7 cellular contexts compared by ENCODE assay signal in genomic region chr13:113291997-113292862, GRCh38. TPM values are rescaled to one million over a fixed set of nuclear protein-coding genes. Genes with fewer than 3 reads are reported as not detected.
DNase-seq lines count a peak whose midpoint lies in the region; ATAC-seq, FAIRE-seq and TF ChIP-seq lines count a peak whose summit lies in the region.

No MANE protein-coding gene starts in this region.

- TF ChIP-seq POLR2A in GM12891 (IDR thresholded peaks at IDR 0.05; ENCODE audit: low read depth, low read length) (no peak), HepG2 (IDR thresholded peaks at IDR 0.05; ENCODE audit: insufficient read depth in 1 of 2, low read depth in 2 of 2, low read length in 2 of 2) (no peak)

- H3K4me1 ChIP-seq in HepG2 (ENCODE audit: insufficient read depth, low read length) (peaks cover 29% of the 10 kb centered on the region), thoracic aorta (ENCODE audit: control insufficient read depth in 1 of 2, low read depth in 2 of 2) (peaks cover 0 to 13% of the 10 kb centered on the region in 2 donors)

- peak overlapping the region; percentile 25 for H2AFZ ChIP-seq in HepG2 (ENCODE audit: low read length)

- H3K9me3 ChIP-seq in HepG2 (ENCODE audit: low read length) (no peaks in the 10 kb centered on the region), thoracic aorta (no peaks in the 10 kb centered on the region)

- peak overlapping the region; percentile 57 for H3K9ac ChIP-seq in HepG2 (ENCODE audit: insufficient read depth, low read depth, low read length)

- H3K4me3 ChIP-seq in brain microvascular endothelial cell (ENCODE audit: low read depth, low read length), result peak overlapping the region; percentile 34
- peak overlapping the region; percentile 40 to 61 (median 45) for H3K4me3 ChIP-seq in HepG2 (replicated peaks in 1 of 3; ENCODE audit: insufficient read depth in 1 of 3, low read depth in 2 of 3, low read length in 3 of 3)
- H3K4me3 ChIP-seq in thoracic aorta, result peak overlapping the region; percentile 55

- ATAC-seq in HepG2 (peak; percentile 73), thoracic aorta (ENCODE audit: insufficient number of reproducible peaks, low FRiP score, low read depth) (no peak), HG02870 (IDR thresholded peaks at IDR 0.05; ENCODE audit: unreplicated experiment) (no peak)

- BruUV-seq in HepG2 (replicated peaks; lab: Mats Ljungman, UMichigan), result no TSS peak

- in situ Hi-C loops in brain microvascular endothelial cell (cut with HindIII; ENCODE audit: low pct_ligation_motif_present, low sequenced_read_pairs), result no loop called here
- in situ Hi-C loops in HepG2 (cut with HindIII; ENCODE audit: extremely low pct_ligation_motif_present, low pct_unique_long_range_greater_than_20kb), result no loop called here

- POLR2A ChIA-PET in HepG2 (lab: Yijun Ruan, JAX), result interaction anchor here (0.8 kb wide), 1 partner anchor 9 kb away, joined by 4 read pairs; no protein-coding TSS in a partner anchor

- H3K27ac ChIP-seq in brain microvascular endothelial cell (no peak overlapping the region), HepG2 (ENCODE audit: extremely low read length, insufficient read depth, low read length) (no peak overlapping the region), thoracic aorta (no peak overlapping the region)

- intact Hi-C loops in HepG2 (cut with micrococcal nuclease; ENCODE audit: unreplicated experiment), result no loop called here

- DNase-seq in GM12891 (ENCODE audit: insufficient read length, low spot score) (no peak), OCI-M1 (lab: John Stamatoyannopoulos, UW) (peak; percentile 87), brain microvascular endothelial cell (no peak), HepG2 (ENCODE audit: low spot score) (no peak), thoracic aorta (ENCODE audit: low spot score) (no peak), glomerular visceral epithelial cell (ENCODE audit: extremely low spot score) (no peak)

- no peak for TF ChIP-seq EP300 in HepG2 (IDR thresholded peaks at IDR 0.05; ENCODE audit: low read depth in 2 of 2, low read length in 2 of 2)
- no peak for TF ChIP-seq EP300 in HepG2 (CRISPR knock-in tag; IDR thresholded peaks at IDR 0.05; ENCODE audit: borderline replicate concordance)

- peak overlapping the region; percentile 77 for H3K4me2 ChIP-seq in HepG2 (ENCODE audit: low read depth, low read length)

- 7% methylated on average over 17 of the region's 23 CpGs for WGBS in HepG2 (ENCODE audit: low lambda C conversion rate)

- H3K36me3 ChIP-seq in brain microvascular endothelial cell (replicated peaks) (no peaks in the 10 kb centered on the region), HepG2 (replicated peaks in 1 of 2; ENCODE audit: control insufficient read depth in 1 of 2, insufficient read depth in 2 of 2, low read length in 2 of 2) (no peaks in the 10 kb centered on the region), thoracic aorta (no peaks in the 10 kb centered on the region)

- TF ChIP-seq CTCF in brain microvascular endothelial cell (IDR thresholded peaks at IDR 0.05; ENCODE audit: low read depth, low read length, missing control alignments) (no peak), HepG2 (CRISPR knock-in tag; IDR thresholded peaks at IDR 0.05) (peak; percentile 36), thoracic aorta (IDR thresholded peaks at IDR 0.05) (no peak)

- H3K27me3 ChIP-seq in brain microvascular endothelial cell (replicated peaks) (no peaks in the 10 kb centered on the region), HepG2 (ENCODE audit: control insufficient read depth in 1 of 2, insufficient read depth in 2 of 2, low read length in 2 of 2) (peaks cover 5 to 30% of the 10 kb centered on the region in 2 experiments; a peak in 4 of 5 replicates), thoracic aorta (replicated peaks; ENCODE audit: insufficient read depth) (no peaks in the 10 kb centered on the region)

- no peak for TF ChIP-seq RAD21 in HepG2 (CRISPR knock-in tag; IDR thresholded peaks at IDR 0.05)

- no peaks in the 10 kb centered on the region for H4K20me1 ChIP-seq in HepG2 (ENCODE audit: insufficient read depth, low read length)

- CTCF ChIA-PET in HepG2 (lab: Yijun Ruan, JAX; ENCODE audit: low intra/inter-chr PET ratio, low total read pairs), result interaction anchor here (0.6 kb wide), 1 partner anchor 16 kb away, joined by 3 read pairs; no protein-coding TSS in a partner anchor

- H3K79me2 ChIP-seq in HepG2 (ENCODE audit: insufficient read depth, low read length), result peaks cover under 1% of the 10 kb centered on the region

- FAIRE-seq in GM12891 (lab: Jason Lieb, UNC) (peak; percentile 89), HepG2 (lab: Jason Lieb, UNC) (no peak)

TF ChIP-seq in GM12891, 5 proteins besides CTCF, POLR2A, EP300 and RAD21:
- TF ChIP-seq POLR2AphosphoS5 (IDR thresholded peaks at IDR 0.05; ENCODE audit: low read depth, low read length) (no peak), PAX5 (IDR thresholded peaks at IDR 0.05; ENCODE audit: insufficient read depth, low read length, severe bottlenecking) (no peak), TAF1 (IDR thresholded peaks at IDR 0.05; ENCODE audit: low read depth, low read length) (no peak), POU2F2 (IDR thresholded peaks at IDR 0.05; ENCODE audit: low read depth, low read length) (no peak), SPI1 (IDR thresholded peaks at IDR 0.05; ENCODE audit: low read depth, low read length) (no peak)

TF ChIP-seq in HepG2, 621 proteins besides CTCF, POLR2A, EP300 and RAD21 (continues in another document):
- no peak for TF ChIP-seq ZNF280B (CRISPR knock-in tag; IDR thresholded peaks at IDR 0.05; ENCODE audit: borderline replicate concordance)
- TF ChIP-seq SP5 (CRISPR knock-in tag; IDR thresholded peaks at IDR 0.05; ENCODE audit: borderline replicate concordance, low read depth), result peak; percentile 48; the same call in 1 of the 2 replicates
- peak; percentile 14; the same call in 1 of the 2 replicates for TF ChIP-seq STAG1 (CRISPR knock-in tag; IDR thresholded peaks at IDR 0.05)
- no peak for TF ChIP-seq ZNF446 (CRISPR knock-in tag; IDR thresholded peaks at IDR 0.05)
- TF ChIP-seq ZNF3 (CRISPR knock-in tag; IDR thresholded peaks at IDR 0.05), result no peak
- no peak for TF ChIP-seq ZMAT5 (CRISPR knock-in tag; IDR thresholded peaks at IDR 0.05; ENCODE audit: borderline replicate concordance, low read depth)
- 0 out of 2 replicates have a peak, but pooled peaks have one; percentile 25 for TF ChIP-seq KAT8 (CRISPR knock-in tag; IDR thresholded peaks at IDR 0.05)
- TF ChIP-seq ASH2L (IDR thresholded peaks at IDR 0.05; ENCODE audit: insufficient read length, low read depth, low read length), result no peak
- no peak for TF ChIP-seq ZNF629 (CRISPR knock-in tag; conservative IDR thresholded peaks at IDR 0.05)
- 0 out of 2 replicates have a peak, but pooled peaks have one; percentile 36 for TF ChIP-seq SIX1 (CRISPR knock-in tag; IDR thresholded peaks at IDR 0.05; ENCODE audit: borderline replicate concordance)
- peak; percentile 24; the same call in 1 of the 2 replicates for TF ChIP-seq SALL1 (CRISPR knock-in tag; IDR thresholded peaks at IDR 0.05)

RNA-seq across cellular contexts. Expression of gene LAMP1, which starts 4.8 kb away (rescaled TPM):
- polyA plus RNA-seq in GM12891 (2012; ENCODE audit: low read depth, missing spikeins), result 47.7 TPM
- total RNA-seq in HepG2 (2016; rRNA removed; fragmentation: Illumina TruSeq; extraction: Trizol), result 33.2 and 112 TPM in 2 replicates
- 10.9 and 12.4 TPM in 2 replicates for total RNA-seq in HepG2 (2016; cell fraction: cytosol; rRNA removed; fragmentation: Illumina TruSeq; extraction: Trizol; ENCODE audit: low read depth)
- total RNA-seq in HepG2 (2016; cell fraction: insoluble cytoplasmic fraction; rRNA removed; fragmentation: Illumina TruSeq; extraction: Trizol), result 28.0 and 117 TPM in 2 replicates
- 16.4 and 16.7 TPM in 2 replicates for total RNA-seq in HepG2 (2016; cell fraction: membrane; rRNA removed; fragmentation: Illumina TruSeq; extraction: Trizol)
- 71.7 and 83.9 TPM in 2 replicates for total RNA-seq in HepG2 (2016; cell fraction: nucleus; rRNA removed; fragmentation: Illumina TruSeq; extraction: Trizol)
- 103 TPM in 2 replicates for polyA plus RNA-seq in HepG2 (2011; rRNA removed)
- polyA plus RNA-seq in HepG2 (2011; cell fraction: cytosol; rRNA removed), result 54.8 and 61.5 TPM in 2 replicates
- polyA plus RNA-seq in HepG2 (2011; cell fraction: nucleus; rRNA removed), result 64.5 and 68.1 TPM in 2 replicates
- polyA plus RNA-seq in HepG2 (2012), result 94.8 and 95.4 TPM in 2 replicates
- 8.2 and 8.9 TPM in 2 replicates for polyA plus RNA-seq in HepG2 (2016; cell fraction: cytosol; fragmentation: Illumina TruSeq; extraction: Trizol; ENCODE audit: low read depth)
- 42.2 and 53.5 TPM in 2 replicates for polyA plus RNA-seq in HepG2 (2016; cell fraction: insoluble cytoplasmic fraction; fragmentation: Illumina TruSeq; extraction: Trizol; ENCODE audit: low read depth)
- polyA plus RNA-seq in HepG2 (2016; cell fraction: membrane; fragmentation: Illumina TruSeq; extraction: Trizol; ENCODE audit: low read depth), result 14.6 and 17.0 TPM in 2 replicates
- polyA plus RNA-seq in HepG2 (2016; cell fraction: nucleus; fragmentation: Illumina TruSeq; extraction: Trizol; ENCODE audit: insufficient read depth, low read depth), result 165 and 182 TPM in 2 replicates
- polyA minus RNA-seq in HepG2 (2011; rRNA and poly(A)+ RNA removed; ENCODE audit: low replicate concordance), result 78.2 and 92.0 TPM in 2 replicates
- polyA minus RNA-seq in HepG2 (2011; cell fraction: cytosol; rRNA and poly(A)+ RNA removed), result 54.9 and 61.7 TPM in 2 replicates
- polyA minus RNA-seq in HepG2 (2011; cell fraction: nucleus; rRNA and poly(A)+ RNA removed), result 25.2 and 25.9 TPM in 2 replicates
- 100 to 1,000 TPM; 145 to 210 TPM for total RNA-seq in thoracic aorta
